Comparison of ENCODE assay signal across 18 cellular contexts in genomic region chr10:24299587-24300258, GRCh38.
DNase-seq lines count a peak whose midpoint lies in the region; TF ChIP-seq lines count a peak whose summit lies in the region.
"Had no signal": no experiment of that assay in that cellular context is flagged by ENCODE, and none has a peak within 500 bp of the region (broad histone marks: within the 10 kb centered on the region; RNA-seq: fewer than 3 reads in every experiment).

No MANE protein-coding gene starts in this region.

- H3K4me2 ChIP-seq in OCI-LY7 (ENCODE audit: low read length), result no peak overlapping the region

- H3K27ac ChIP-seq in RWPE1 (no peak overlapping the region), OCI-LY7 (ENCODE audit: low read depth, low read length, poor library complexity, severe bottlenecking) (no peak overlapping the region)
- H3K27ac ChIP-seq: heart right ventricle, right atrium auricular region, transverse colon had no signal

- intact Hi-C loops in OCI-LY7 (cut with micrococcal nuclease; ENCODE audit: unreplicated experiment), result no loop called here

- TF ChIP-seq CTCF in AG04449 (IDR thresholded peaks at IDR 0.05; ENCODE audit: insufficient read depth, low read length, missing control alignments) (no peak), RWPE1 (conservative IDR thresholded peaks at IDR 0.05; ENCODE audit: low read depth) (no peak), fibroblast of pulmonary artery (IDR thresholded peaks at IDR 0.05; ENCODE audit: low read length, missing control alignments) (no peak), OCI-LY7 (conservative IDR thresholded peaks at IDR 0.05; ENCODE audit: low read length) (no peak)

- no peak overlapping the region for H2AFZ ChIP-seq in OCI-LY7 (ENCODE audit: low read length)

- no peaks in the 10 kb centered on the region for H3K79me2 ChIP-seq in OCI-LY7 (ENCODE audit: insufficient read depth, low read depth, low read length)

- CTCF ChIA-PET in AG04449 (lab: Yijun Ruan, JAX), result interaction anchor here (0.8 to 2.1 kb wide), 4 partner anchors 10 to 219 kb away, joined by 3 to 9 read pairs (median 4); no protein-coding TSS in a partner anchor
- CTCF ChIA-PET in RWPE1 (lab: Yijun Ruan, JAX), result interaction anchor here (0.6 to 1.3 kb wide), 2 partner anchors 19 to 104 kb away, joined by 3 read pairs; no protein-coding TSS in a partner anchor
- CTCF ChIA-PET in OCI-LY7 (lab: Charles Lee; ENCODE audit: unreplicated experiment), result no interaction called here

- peak; percentile 65 for DNase-seq in AG04449 (ENCODE audit: low read depth, low spot score)
- DNase-seq in HCEC 1CT, result peak; percentile 3
- peak; percentile 20 for DNase-seq in RWPE1 (ENCODE audit: low spot score)
- DNase-seq in fibroblast of pulmonary artery (ENCODE audit: low read depth), result peak; percentile 51
- no peak for DNase-seq in OCI-LY7 (ENCODE audit: low spot score)
- no peak for DNase-seq in HPDE6-E6E7 (ENCODE audit: extremely low spot score)
- DNase-seq in SKM-1 treated with dmso at 0.1 percent for 144 hours (lab: John Stamatoyannopoulos, UW; ENCODE audit: unreplicated experiment), result no peak
- DNase-seq in NCI-H446 treated with DMSO at 0.1 percent for 48 hours (lab: John Stamatoyannopoulos, UW), result no peak
- DNase-seq: activated naive CD4-positive, alpha-beta T cell treated with anti-CD3 and anti-CD28 coated beads for 36 hours; cerebellar nuclear complex; heart right ventricle; left ventricle myocardium superior; naive thymus-derived CD8-positive, alpha-beta T cell; NCI-H2081 treated with DMSO at 0.1 percent for 48 hours; SIG-M5; stimulated activated CD4-positive, alpha-beta T cell treated with anti-CD3 and anti-CD28 coated beads, Interleukin-2, amount 100 ng/mL, for 24 hours; transverse colon had no signal

- BruUV-seq in OCI-LY7 (replicated peaks; lab: Mats Ljungman, UMichigan), result no TSS peak

- no peaks in the 10 kb centered on the region for H3K36me3 ChIP-seq in OCI-LY7 (ENCODE audit: insufficient read depth, low read length)
- H3K36me3 ChIP-seq: heart right ventricle, right atrium auricular region, transverse colon had no signal

- H3K9me2 ChIP-seq in OCI-LY7 (ENCODE audit: insufficient read depth, low read length), result no peaks in the 10 kb centered on the region

- H3K9me3 ChIP-seq in OCI-LY7 (ENCODE audit: low read length), result no peaks in the 10 kb centered on the region
- H3K9me3 ChIP-seq: heart right ventricle, right atrium auricular region, transverse colon had no signal

- no peaks in the 10 kb centered on the region for H3K4me1 ChIP-seq in OCI-LY7 (ENCODE audit: insufficient read depth, low read length, poor library complexity, severe bottlenecking)
- H3K4me1 ChIP-seq: transverse colon had no signal

- H4K20me1 ChIP-seq in OCI-LY7 (ENCODE audit: insufficient read depth, low read length), result no peaks in the 10 kb centered on the region

- POLR2A ChIA-PET in AG04449 (lab: Yijun Ruan, JAX), result interaction anchor here (1.0 kb wide), 1 partner anchor 51 kb away, joined by 3 read pairs; no protein-coding TSS in a partner anchor
- POLR2A ChIA-PET in RWPE1 (lab: Yijun Ruan, JAX; ENCODE audit: low non-redundant PET), result no interaction called here
- POLR2A ChIA-PET in OCI-LY7 (lab: Charles Lee), result interaction anchor here (0.6 kb wide), 1 partner anchor 734 kb away, joined by 3 read pairs; no protein-coding TSS in a partner anchor

- peak overlapping the region; percentile 18; the same call in 1 of the 2 replicates for H3K4me3 ChIP-seq in AG04449 (ENCODE audit: low read depth, low read length)
- no peak overlapping the region for H3K4me3 ChIP-seq in fibroblast of pulmonary artery (replicated peaks; ENCODE audit: low read depth, low read length)
- no peak overlapping the region for H3K4me3 ChIP-seq in OCI-LY7 (ENCODE audit: low read depth, low read length, poor library complexity, severe bottlenecking)
- H3K4me3 ChIP-seq: heart right ventricle, right atrium auricular region, transverse colon had no signal

Comparison
In these comparisons a context has a peak if more than half of its experiments do, and no peak if none do; other contexts are left out.
1. DNase-seq: peak in AG04449 (single experiment), HCEC 1CT (single experiment), RWPE1 (single experiment) and fibroblast of pulmonary artery (single experiment); none in OCI-LY7 (single experiment), HPDE6-E6E7 (single experiment), SKM-1 treated with dmso at 0.1 percent for 144 hours (single experiment) and NCI-H446 treated with DMSO at 0.1 percent for 48 hours (single experiment).